In genomic region chr4:154583677-154584076, GRCh38 we compare ENCODE assay signal across 8 cellular contexts. TPM values are rescaled to one million over a fixed set of nuclear protein-coding genes. Genes with fewer than 3 reads are reported as not detected.
"Had no signal": no experiment of that assay in that cellular context is flagged by ENCODE, and none has a peak within 500 bp of the region (broad histone marks: within the 10 kb centered on the region; RNA-seq: fewer than 3 reads in every experiment).

No MANE protein-coding gene starts in this region.

- DNase-seq: GDM1, GF-D8 had no signal

- FAIRE-seq: GM12878, GM12891, GM12892, GM18507, GM19239 had no signal

- H3K4me3 ChIP-seq: GM12878 had no signal

- ATAC-seq: GM12878 had no signal

RNA-seq across cellular contexts. Expression of gene FGA, which starts 6.9 kb away (rescaled TPM):
- total RNA-seq: G401 had no signal
- polyA plus RNA-seq: GM12878 had no signal

RNA-seq across cellular contexts. Expression of gene FGB, which starts 20.9 kb away (rescaled TPM):
- total RNA-seq: G401 had no signal

RNA-seq across cellular contexts. Expression of gene FGG, which starts 28.8 kb away (rescaled TPM):
- total RNA-seq: G401 had no signal
- polyA plus RNA-seq: GM12878 had no signal
